26 cellular contexts compared by ENCODE assay signal in genomic region chr3:155317211-155317610, GRCh38. TPM values are rescaled to one million over a fixed set of nuclear protein-coding genes. Genes with fewer than 3 reads are reported as not detected.
"Had no signal": no experiment of that assay in that cellular context is flagged by ENCODE, and none has a peak within 500 bp of the region (broad histone marks: within the 10 kb centered on the region; RNA-seq: fewer than 3 reads in every experiment).

No MANE protein-coding gene starts in this region.

- H3K4me3 Mint-ChIP-seq: activated B cell treated with CpG ODN at 0.5 μM for 24 hours; activated CD4-positive, alpha-beta T cell treated with anti-CD3 and anti-CD28 coated beads, Interleukin-2, amount 10 ng/mL, durations not matched to agents 24 days and 14 days; activated CD8-positive, alpha-beta memory T cell treated with anti-CD3 and anti-CD28 coated beads, Interleukin-2, amount 10 ng/mL, durations not matched to agents 7 days and 5 days; activated naive CD4-positive, alpha-beta T cell treated with anti-CD3 and anti-CD28 coated beads for 36 hours; activated naive CD8-positive, alpha-beta T cell; activated T-cell treated with anti-CD3 and anti-CD28 coated beads, Interleukin-2, amount 50 U/mL, for 4 hours; activated T-helper 17 cell treated with anti-CD3 and anti-CD28 coated beads, Interleukin-2, amount 50 U/mL, for 72 hours; T-helper 17 cell had no signal

- H3K27me3 ChIP-seq: brain microvascular endothelial cell, SJSA1 had no signal

- H3K9me3 Mint-ChIP-seq: activated B cell treated with CpG ODN at 0.5 μM for 24 hours; activated CD4-positive, alpha-beta T cell treated with anti-CD3 and anti-CD28 coated beads, Interleukin-2, amount 10 ng/mL, durations not matched to agents 24 days and 14 days; activated naive CD4-positive, alpha-beta T cell treated with anti-CD3 and anti-CD28 coated beads for 36 hours; activated T-cell treated with anti-CD3 and anti-CD28 coated beads, Interleukin-2, amount 50 U/mL, for 4 hours; activated T-helper 17 cell treated with anti-CD3 and anti-CD28 coated beads, Interleukin-2, amount 50 U/mL, for 72 hours had no signal

- DNase-seq: activated B cell treated with CpG ODN at 0.5 μM for 24 hours; activated CD4-positive, alpha-beta T cell treated with anti-CD3 and anti-CD28 coated beads for 1 hour; activated CD4-positive, alpha-beta T cell treated with anti-CD3 and anti-CD28 coated beads, Interleukin-2, amount 50 U/mL, for 48 hours; activated CD8-positive, alpha-beta memory T cell treated with anti-CD3 and anti-CD28 coated beads, Interleukin-2, amount 10 ng/mL, durations not matched to agents 7 days and 5 days; activated gamma-delta T cell; activated naive CD4-positive, alpha-beta T cell treated with anti-CD3 and anti-CD28 coated beads for 36 hours; activated T-cell treated with anti-CD3 and anti-CD28 coated beads, Interleukin-2, amount 50 U/mL, for 4 hours; brain microvascular endothelial cell; cerebellar nuclear complex; MV-4-11; NCI-H1092 treated with DMSO at 0.1 percent for 48 hours; NCI-H1417 treated with DMSO at 0.1 percent for 48 hours; NCI-H1694 treated with DMSO at 0.1 percent for 48 hours; NCI-H2029 treated with DMSO at 0.1 percent for 48 hours; NCI-H510A treated with DMSO at 0.1 percent for 48 hours; PC-3; SHP77; T-helper 17 cell; T-helper 9 cell had no signal

- H3K27me3 Mint-ChIP-seq: activated B cell treated with CpG ODN at 0.5 μM for 24 hours; activated CD4-positive, alpha-beta T cell treated with anti-CD3 and anti-CD28 coated beads, Interleukin-2, amount 10 ng/mL, durations not matched to agents 24 days and 14 days; activated CD8-positive, alpha-beta memory T cell treated with anti-CD3 and anti-CD28 coated beads, Interleukin-2, amount 10 ng/mL, durations not matched to agents 7 days and 5 days; activated naive CD8-positive, alpha-beta T cell; activated T-helper 17 cell treated with anti-CD3 and anti-CD28 coated beads, Interleukin-2, amount 50 U/mL, for 72 hours; T-helper 17 cell had no signal

- H3K36me3 ChIP-seq: brain microvascular endothelial cell, SJSA1 had no signal

- H3K4me1 Mint-ChIP-seq: activated B cell treated with CpG ODN at 0.5 μM for 24 hours; activated CD4-positive, alpha-beta T cell treated with anti-CD3 and anti-CD28 coated beads, Interleukin-2, amount 10 ng/mL, durations not matched to agents 24 days and 14 days; activated CD8-positive, alpha-beta memory T cell treated with anti-CD3 and anti-CD28 coated beads, Interleukin-2, amount 10 ng/mL, durations not matched to agents 7 days and 5 days; activated T-helper 17 cell treated with anti-CD3 and anti-CD28 coated beads, Interleukin-2, amount 50 U/mL, for 72 hours; T-helper 17 cell had no signal

- H3K27ac ChIP-seq: brain microvascular endothelial cell, KMS-11, SJSA1 had no signal

- FAIRE-seq: RCC 7860 had no signal

- H3K4me1 ChIP-seq: SJSA1 had no signal

- ATAC-seq: activated CD8-positive, alpha-beta memory T cell treated with anti-CD3 and anti-CD28 coated beads, Interleukin-2, amount 10 ng/mL, durations not matched to agents 7 days and 5 days; activated T-cell treated with anti-CD3 and anti-CD28 coated beads, Interleukin-2, amount 50 U/mL, for 4 hours; activated T-helper 17 cell treated with anti-CD3 and anti-CD28 coated beads, Interleukin-2, amount 50 U/mL, for 72 hours; PC-3; T-helper 17 cell had no signal

- H3K9ac ChIP-seq: KMS-11 had no signal

- H3K9me3 ChIP-seq: SJSA1 had no signal

- H3K36me3 Mint-ChIP-seq: activated CD8-positive, alpha-beta memory T cell treated with anti-CD3 and anti-CD28 coated beads, Interleukin-2, amount 10 ng/mL, durations not matched to agents 7 days and 5 days; activated naive CD8-positive, alpha-beta T cell had no signal

- H3K4me3 ChIP-seq: SJSA1 had no signal

- H3K4me2 ChIP-seq: KMS-11 had no signal

- H3K27ac Mint-ChIP-seq: activated B cell treated with CpG ODN at 0.5 μM for 24 hours; activated CD4-positive, alpha-beta T cell treated with anti-CD3 and anti-CD28 coated beads, Interleukin-2, amount 10 ng/mL, durations not matched to agents 24 days and 14 days; activated CD8-positive, alpha-beta memory T cell treated with anti-CD3 and anti-CD28 coated beads, Interleukin-2, amount 10 ng/mL, durations not matched to agents 7 days and 5 days; activated naive CD4-positive, alpha-beta T cell treated with anti-CD3 and anti-CD28 coated beads for 36 hours; activated naive CD8-positive, alpha-beta T cell; activated T-helper 17 cell treated with anti-CD3 and anti-CD28 coated beads, Interleukin-2, amount 50 U/mL, for 72 hours; T-helper 17 cell had no signal

RNA-seq across cellular contexts. Expression of gene STRIT1, which starts 23.7 kb away (rescaled TPM):
- total RNA-seq: activated B cell treated with CpG ODN at 0.5 μM for 24 hours; activated CD4-positive, alpha-beta T cell treated with anti-CD3 and anti-CD28 coated beads, Interleukin-2, amount 10 ng/mL, durations not matched to agents 24 days and 14 days; activated CD8-positive, alpha-beta memory T cell treated with anti-CD3 and anti-CD28 coated beads, Interleukin-2, amount 10 ng/mL, durations not matched to agents 7 days and 5 days; activated naive CD4-positive, alpha-beta T cell treated with anti-CD3 and anti-CD28 coated beads for 36 hours; activated T-cell treated with anti-CD3 and anti-CD28 coated beads, Interleukin-2, amount 50 U/mL, for 4 hours; activated T-helper 17 cell treated with anti-CD3 and anti-CD28 coated beads, Interleukin-2, amount 50 U/mL, for 72 hours; MCF 10A; PC-3; SJSA1; T-helper 17 cell had no signal
